Comparison of ENCODE assay signal across 8 cellular contexts in the genomic region with DNA sequence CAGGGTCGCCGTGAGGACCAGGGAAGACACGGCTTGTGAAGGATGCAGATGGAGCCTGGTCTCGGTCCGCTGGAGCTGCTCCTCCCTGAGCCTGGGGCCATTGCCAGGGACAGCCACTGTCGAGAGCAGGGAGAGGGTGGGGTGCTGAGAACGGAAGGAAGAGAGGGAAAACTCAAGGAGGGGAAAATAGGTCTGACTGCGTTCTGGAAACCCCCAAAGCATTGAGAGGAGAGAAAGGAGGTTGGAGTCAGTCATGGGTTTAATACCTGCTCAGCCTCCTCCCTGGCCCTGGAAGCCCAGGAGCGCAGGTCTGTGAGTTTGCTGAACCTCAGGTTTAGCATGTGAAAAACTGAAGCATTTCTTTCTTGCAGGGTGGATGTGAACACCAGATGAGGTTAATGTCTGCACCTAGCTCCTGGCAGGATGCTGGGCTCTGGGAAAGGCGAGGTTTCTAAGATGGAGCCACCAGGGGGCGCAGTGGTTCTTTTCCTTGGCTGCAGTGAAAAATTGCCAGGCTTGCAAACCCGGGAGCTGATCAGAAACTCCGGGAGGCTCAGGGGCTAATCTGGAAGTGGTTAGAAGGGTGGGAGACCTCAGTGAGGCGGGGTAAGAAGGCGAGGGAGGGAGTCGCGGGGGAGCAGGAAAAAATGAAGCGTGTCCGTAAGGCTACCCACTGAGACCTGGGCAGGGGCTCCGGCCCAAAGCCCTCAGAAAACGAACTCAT. TPM values are rescaled to one million over a fixed set of nuclear protein-coding genes. Genes with fewer than 3 reads are reported as not detected.
DNase-seq lines count a peak whose midpoint lies in the region; ATAC-seq and TF ChIP-seq lines count a peak whose summit lies in the region.

No MANE protein-coding gene starts in this region.

- TF ChIP-seq CTCF in OCI-LY3 (IDR thresholded peaks at IDR 0.05; ENCODE audit: low read depth, low read length), result peak; percentile 90

- H3K9ac ChIP-seq in OCI-LY3 (ENCODE audit: low read length), result no peak overlapping the region

- no peaks in the 10 kb centered on the region for H3K9me3 ChIP-seq in CD4-positive, CD25-positive, alpha-beta regulatory T cell (ENCODE audit: control insufficient read depth in 2 of 2, low read length in 2 of 2)
- H3K9me3 ChIP-seq in OCI-LY3 (ENCODE audit: insufficient read depth, low read length), result no peaks in the 10 kb centered on the region

- peaks cover 15 to 27% (median 22%) of the 10 kb centered on the region in 4 donors for H3K4me1 Mint-ChIP-seq in CD4-positive, CD25-positive, alpha-beta regulatory T cell
- peaks cover 10 to 19% (median 12%) of the 10 kb centered on the region in 3 donors for H3K4me1 Mint-ChIP-seq in naive B cell
- peaks cover 14% of the 10 kb centered on the region for H3K4me1 Mint-ChIP-seq in stimulated activated memory B cell treated with anti-CD40 and anti-IgM and Interleukin-4, amounts not matched to agents 10 μg/mL and 1 μg/mL and 100 μg/mL, for 72 hours

- no peaks in the 10 kb centered on the region for H3K79me2 ChIP-seq in OCI-LY3 (ENCODE audit: low read length)

- no peaks in the 10 kb centered on the region for H3K36me3 ChIP-seq in CD4-positive, CD25-positive, alpha-beta regulatory T cell (ENCODE audit: control insufficient read depth, insufficient read depth, low read length)
- H3K36me3 ChIP-seq in OCI-LY3 (replicated peaks; ENCODE audit: low read depth, low read length), result no peaks in the 10 kb centered on the region

- no peaks in the 10 kb centered on the region for H3K36me3 Mint-ChIP-seq in CD4-positive, CD25-positive, alpha-beta regulatory T cell
- H3K36me3 Mint-ChIP-seq in naive B cell, result no peaks in the 10 kb centered on the region
- H3K36me3 Mint-ChIP-seq in stimulated activated memory B cell treated with anti-CD40 and anti-IgM and Interleukin-4, amounts not matched to agents 10 μg/mL and 1 μg/mL and 100 μg/mL, for 72 hours, result no peaks in the 10 kb centered on the region

- peaks cover 10% of the 10 kb centered on the region for H3K27me3 Mint-ChIP-seq in CD4-positive, CD25-positive, alpha-beta regulatory T cell
- peaks cover 0 to 4% (median 0%) of the 10 kb centered on the region in 3 donors for H3K27me3 Mint-ChIP-seq in naive B cell
- peaks cover 11% of the 10 kb centered on the region for H3K27me3 Mint-ChIP-seq in stimulated activated memory B cell treated with anti-CD40 and anti-IgM and Interleukin-4, amounts not matched to agents 10 μg/mL and 1 μg/mL and 100 μg/mL, for 72 hours

- no peaks in the 10 kb centered on the region for H3K9me3 Mint-ChIP-seq in CD4-positive, CD25-positive, alpha-beta regulatory T cell
- H3K9me3 Mint-ChIP-seq in naive B cell, result no peaks in the 10 kb centered on the region
- H3K9me3 Mint-ChIP-seq in stimulated activated memory B cell treated with anti-CD40 and anti-IgM and Interleukin-4, amounts not matched to agents 10 μg/mL and 1 μg/mL and 100 μg/mL, for 72 hours, result no peaks in the 10 kb centered on the region

- peak overlapping the region; percentile 61; the same call in 1 of the 2 replicates for H2AFZ ChIP-seq in OCI-LY3 (ENCODE audit: low read depth, low read length)

- peaks cover 13% of the 10 kb centered on the region for H3K4me1 ChIP-seq in CD4-positive, CD25-positive, alpha-beta regulatory T cell (ENCODE audit: control insufficient read depth, insufficient read depth, low read length, poor library complexity, severe bottlenecking)
- H3K4me1 ChIP-seq in OCI-LY3 (ENCODE audit: low read length), result peaks cover 9% of the 10 kb centered on the region

- H3K27ac Mint-ChIP-seq in CD4-positive, CD25-positive, alpha-beta regulatory T cell, result peak overlapping the region; percentile 3 to 86 (median 45)
- H3K27ac Mint-ChIP-seq in naive B cell, result no peak overlapping the region
- peak overlapping the region; percentile 46 for H3K27ac Mint-ChIP-seq in stimulated activated memory B cell treated with anti-CD40 and anti-IgM and Interleukin-4, amounts not matched to agents 10 μg/mL and 1 μg/mL and 100 μg/mL, for 72 hours

- ATAC-seq in CD4-positive, CD25-positive, alpha-beta regulatory T cell (ENCODE audit: low read depth in 2 of 2), result peak in 1 of 2 donors; percentile 65
- ATAC-seq in esophagus mucosa, result peak; percentile 83
- ATAC-seq in naive B cell (ENCODE audit: low read depth in 2 of 2), result peak in 1 of 2 donors; percentile 36
- ATAC-seq in stimulated activated memory B cell treated with anti-CD40 and anti-IgM and Interleukin-4, amounts not matched to agents 10 μg/mL and 1 μg/mL and 100 μg/mL, for 72 hours, result no peak
- ATAC-seq in GM21717 (IDR thresholded peaks at IDR 0.05; ENCODE audit: unreplicated experiment), result no peak

- H4K20me1 ChIP-seq in OCI-LY3 (ENCODE audit: insufficient read depth, low read length), result no peaks in the 10 kb centered on the region

- H3K4me3 Mint-ChIP-seq in CD4-positive, CD25-positive, alpha-beta regulatory T cell, result peak overlapping the region in 2 of 4 donors; percentile 48 to 61
- no peak overlapping the region for H3K4me3 Mint-ChIP-seq in naive B cell
- no peak overlapping the region for H3K4me3 Mint-ChIP-seq in stimulated activated memory B cell treated with anti-CD40 and anti-IgM and Interleukin-4, amounts not matched to agents 10 μg/mL and 1 μg/mL and 100 μg/mL, for 72 hours

- H3K4me3 ChIP-seq in CD4-positive, CD25-positive, alpha-beta regulatory T cell (ENCODE audit: low read depth, low read length), result no peak overlapping the region
- H3K4me3 ChIP-seq in OCI-LY3 (ENCODE audit: low read length), result peak overlapping the region; percentile 64

- no peak overlapping the region for H3K27ac ChIP-seq in CD4-positive, CD25-positive, alpha-beta regulatory T cell (ENCODE audit: insufficient read depth, low read length, poor library complexity, severe bottlenecking)
- no peak overlapping the region for H3K27ac ChIP-seq in OCI-LY3 (ENCODE audit: low read length)

- DNase-seq in CD4-positive, CD25-positive, alpha-beta regulatory T cell, result peak; percentile 56 to 78 (median 65)
- peak; percentile 76 for DNase-seq in HT1080 (ENCODE audit: low read depth)
- DNase-seq in activated T-cell treated with anti-CD3 and anti-CD28 coated beads for 24 hours (ENCODE audit: low read depth), result peak; percentile 55
- DNase-seq in naive B cell, result peak; percentile 42

- no peaks in the 10 kb centered on the region for H3K27me3 ChIP-seq in CD4-positive, CD25-positive, alpha-beta regulatory T cell (ENCODE audit: control insufficient read depth, insufficient read depth, low read length)
- H3K27me3 ChIP-seq in OCI-LY3 (ENCODE audit: low read depth, low read length), result 0 out of 2 replicates have a peak, but pooled peaks cover 2% of the 10 kb centered on the region

- H3K4me2 ChIP-seq in OCI-LY3 (ENCODE audit: low read length), result peak overlapping the region; percentile 69

RNA-seq across cellular contexts. Expression of a gene that starts 33.6 kb away (rescaled TPM):
- 221 TPM for total RNA-seq in CD4-positive, CD25-positive, alpha-beta regulatory T cell
- 10 to 100 TPM; 84.4 to 97.3 (median 90.9) TPM for polyA plus RNA-seq in CD4-positive, CD25-positive, alpha-beta regulatory T cell
- total RNA-seq in HT1080 (2014; rRNA removed; shearing (Covaris generic)), result 57.3 and 66.0 TPM in 2 replicates
- polyA plus RNA-seq in HT1080 (2015; cell fraction: cytosol; rRNA removed), result 56.8 and 61.9 TPM in 2 replicates
- 118 and 121 TPM in 2 replicates for polyA plus RNA-seq in HT1080 (2015; cell fraction: nucleus; rRNA removed)
- 67.0 TPM for total RNA-seq in esophagus mucosa
- polyA plus RNA-seq in naive B cell (ENCODE audit: low read depth in 6 of 6), result 10 to 100 TPM; 13.2 to 27.1 (median 18.3) TPM

RNA-seq across cellular contexts. Expression of a gene that starts 45.2 kb away (rescaled TPM):
- total RNA-seq in CD4-positive, CD25-positive, alpha-beta regulatory T cell, result 2.2 TPM
- polyA plus RNA-seq in CD4-positive, CD25-positive, alpha-beta regulatory T cell, result 1 to 10 TPM; 2.1 to 5.2 (median 3.8) TPM
- total RNA-seq in HT1080 (2014; rRNA removed; shearing (Covaris generic)), result 7.0 and 7.1 TPM in 2 replicates
- polyA plus RNA-seq in HT1080 (2015; cell fraction: cytosol; rRNA removed), result 6.5 and 7.4 TPM in 2 replicates
- polyA plus RNA-seq in HT1080 (2015; cell fraction: nucleus; rRNA removed), result 2.7 and 2.9 TPM in 2 replicates
- total RNA-seq in esophagus mucosa, result 2.3 TPM
- polyA plus RNA-seq in naive B cell (ENCODE audit: low read depth in 6 of 6), result not detected

Comparison
In these comparisons a context has a peak if more than half of its experiments do, and no peak if none do; other contexts are left out.
1. H3K27ac Mint-ChIP-seq: peak in CD4-positive, CD25-positive, alpha-beta regulatory T cell (3 of 3) and stimulated activated memory B cell treated with anti-CD40 and anti-IgM and Interleukin-4, amounts not matched to agents 10 μg/mL and 1 μg/mL and 100 μg/mL, for 72 hours (single experiment); none in naive B cell (0 of 6).
2. Peak in every context shown above with its lines, with median percentiles within 50 percentile points of each other: DNase-seq.